In genomic region chr13:20391597-20392452, GRCh38 we compare ENCODE assay signal across 16 cellular contexts.
DNase-seq lines count a peak whose midpoint lies in the region; ATAC-seq, FAIRE-seq and TF ChIP-seq lines count a peak whose summit lies in the region.
"Had no signal": no experiment of that assay in that cellular context is flagged by ENCODE, and none has a peak within 500 bp of the region (broad histone marks: within the 10 kb centered on the region; RNA-seq: fewer than 3 reads in every experiment).

No MANE protein-coding gene starts in this region.

- no peak overlapping the region for H3K23ac ChIP-seq in H1 (ENCODE audit: insufficient read length)
- H3K23ac ChIP-seq in neuronal stem cell (ENCODE audit: low read depth, low read length, poor library complexity) = no peak overlapping the region

- no peak for TF ChIP-seq CTCF in H1 (IDR thresholded peaks at IDR 0.05; ENCODE audit: control extremely low read depth in 1 of 3, insufficient read depth in 1 of 3, low read depth in 1 of 3, low read length in 3 of 3)

- H3K4me3 ChIP-seq in H7 (ENCODE audit: insufficient read depth, low read depth, low read length) (no peak overlapping the region), H1 (ENCODE audit: extremely low read depth in 1 of 4, insufficient read depth in 2 of 4, low read depth in 3 of 4, low read length in 4 of 4) (no peak overlapping the region), neuronal stem cell (ENCODE audit: low read length in 2 of 2) (peak overlapping the region in 1 of 2 donors; percentile 59), aorta (ENCODE audit: low read length in 2 of 2) (no peak overlapping the region)
- H3K4me3 ChIP-seq: SK-N-MC had no signal

- no peaks in the 10 kb centered on the region for H3K36me3 ChIP-seq in H7 (replicated peaks; ENCODE audit: control insufficient read depth, insufficient read depth, low read length)
- no peaks in the 10 kb centered on the region; a peak in 1 of 8 replicates for H3K36me3 ChIP-seq in H1 (ENCODE audit: control insufficient read depth in 2 of 4, insufficient read depth in 4 of 4, low read length in 3 of 4)
- H3K36me3 ChIP-seq in neuronal stem cell (replicated peaks in 1 of 2; ENCODE audit: control insufficient read depth in 2 of 2, insufficient read depth in 2 of 2, low read length in 2 of 2) = no peaks in the 10 kb centered on the region
- no peaks in the 10 kb centered on the region for H3K36me3 ChIP-seq in aorta (ENCODE audit: control insufficient read depth in 1 of 2, insufficient read depth in 2 of 2, low read length in 1 of 2)

- TF ChIP-seq RAD21 in H1 (IDR thresholded peaks at IDR 0.05 in 1 of 2, conservative IDR thresholded peaks at IDR 0.05 in 1 of 2; ENCODE audit: low read depth in 2 of 2, low read length in 2 of 2) = no peak

- H3K4me2 ChIP-seq in H1 (ENCODE audit: insufficient read depth in 1 of 2, low read depth in 2 of 2, low read length in 2 of 2) (no peak overlapping the region), neuronal stem cell (ENCODE audit: insufficient read depth, low read length, poor library complexity, severe bottlenecking) (no peak overlapping the region)

- peaks cover 0 to 21% of the 10 kb centered on the region in 2 experiments for H4K20me1 ChIP-seq in H1 (replicated peaks in 1 of 2; ENCODE audit: control insufficient read depth in 1 of 2, insufficient read depth in 2 of 2, low read length in 2 of 2)

- H3K9me3 ChIP-seq in H1 (ENCODE audit: insufficient read depth in 2 of 2, low read depth in 1 of 2, low read length in 1 of 2) = no peaks in the 10 kb centered on the region; a peak in 1 of 4 replicates
- peaks cover 0 to 16% of the 10 kb centered on the region in 2 donors for H3K9me3 ChIP-seq in neuronal stem cell (replicated peaks in 1 of 2; ENCODE audit: control insufficient read depth in 2 of 2, insufficient read depth in 1 of 2, low read depth in 1 of 2, low read length in 2 of 2)
- no peaks in the 10 kb centered on the region for H3K9me3 ChIP-seq in aorta (ENCODE audit: control insufficient read depth, low read length)

- no peak for TF ChIP-seq EP300 in H1 (IDR thresholded peaks at IDR 0.05; ENCODE audit: borderline replicate concordance in 1 of 2, low read depth in 2 of 2, low read length in 2 of 2)

- WGBS in H1 (ENCODE audit: extremely low coverage in 1 of 2, insufficient coverage in 1 of 2, insufficient read length in 1 of 2, insufficient replicate concordance in 2 of 2, low coverage in 1 of 2, low lambda C conversion rate in 2 of 2, missing lambda C conversion rate in 1 of 2), 2 experiments = 91% methylated on average over 18 of the region's 69 CpGs; no CpG with 5 or more reads in 1 of the 2 experiments
- WGBS in neuronal stem cell (ENCODE audit: extremely low coverage in 2 of 2, insufficient read length in 2 of 2, insufficient replicate concordance in 1 of 2), 2 donors = no CpG with 5 or more reads among the region's 69 CpGs
- WGBS in aorta, 2 donors = 96% methylated on average over 47 to 69 of the region's 69 CpGs

- H2BK12ac ChIP-seq in H1 (ENCODE audit: low read depth, low read length) = peak overlapping the region; percentile 52; the same call in 1 of the 2 replicates
- no peak overlapping the region for H2BK12ac ChIP-seq in neuronal stem cell (ENCODE audit: low read length)

- H3K27me3 ChIP-seq in H7 (ENCODE audit: control insufficient read depth, insufficient read depth, low read length) = no peaks in the 10 kb centered on the region
- H3K27me3 ChIP-seq in H1 (replicated peaks in 1 of 4; ENCODE audit: control insufficient read depth in 3 of 4, extremely low read depth in 1 of 4, insufficient read depth in 3 of 4, low read length in 3 of 4) = no peaks in the 10 kb centered on the region
- peaks cover 0 to 4% (median 0%) of the 10 kb centered on the region in 3 experiments for H3K27me3 ChIP-seq in neuronal stem cell (ENCODE audit: control insufficient read depth in 3 of 3, insufficient read depth in 3 of 3, low read depth in 1 of 3, low read length in 3 of 3)
- H3K27me3 ChIP-seq in aorta (ENCODE audit: control insufficient read depth in 1 of 2, insufficient read depth in 2 of 2, low read length in 1 of 2) = no peaks in the 10 kb centered on the region

- H3K56ac ChIP-seq in H1 (replicated peaks; ENCODE audit: insufficient read length, low read depth, low read length) = peak overlapping the region; percentile 96

- H3K79me2 ChIP-seq in H1 (ENCODE audit: control insufficient read depth in 1 of 2, insufficient read depth in 2 of 2, low read length in 2 of 2) = no peaks in the 10 kb centered on the region

- peaks cover 0 to 3% (median 0%) of the 10 kb centered on the region in 4 experiments; a peak in 1 of 7 replicates for H3K4me1 ChIP-seq in H1 (replicated peaks in 1 of 4; ENCODE audit: control insufficient read depth in 3 of 4, insufficient read depth in 4 of 4, low read length in 3 of 4)
- H3K4me1 ChIP-seq in neuronal stem cell (ENCODE audit: control insufficient read depth in 2 of 2, insufficient read depth in 1 of 2, low read depth in 1 of 2, low read length in 2 of 2) = peaks cover 0 to 3% of the 10 kb centered on the region in 2 donors
- H3K4me1 ChIP-seq in aorta (ENCODE audit: control insufficient read depth in 1 of 2, insufficient read depth in 2 of 2, low read length in 2 of 2) = no peaks in the 10 kb centered on the region

- H4K8ac ChIP-seq in H1 (ENCODE audit: extremely low read depth, insufficient read depth, low read length) (no peak overlapping the region), neuronal stem cell (ENCODE audit: low read depth, low read length) (no peak overlapping the region)

- H2AFZ ChIP-seq in H1 (ENCODE audit: low read length) (no peak overlapping the region), neuronal stem cell (ENCODE audit: low read length) (no peak overlapping the region)

- peaks cover 25% of the 10 kb centered on the region for H3K23me2 ChIP-seq in H1 (ENCODE audit: low read depth, low read length)

- no peak overlapping the region for H2BK120ac ChIP-seq in H1 (replicated peaks; ENCODE audit: low read depth, low read length)
- H2BK120ac ChIP-seq in neuronal stem cell (ENCODE audit: low read depth, low read length) = no peak overlapping the region

- no peak overlapping the region for H2BK5ac ChIP-seq in H1 (ENCODE audit: low read depth, low read length)
- H2BK5ac ChIP-seq in neuronal stem cell (ENCODE audit: low read length) = no peak overlapping the region

- DNase-seq in NCI-H748 (lab: John Stamatoyannopoulos, UW; ENCODE audit: unreplicated experiment) (peak; percentile 48), NCI-H748 treated with DMSO at 0.1 percent for 48 hours (lab: John Stamatoyannopoulos, UW) (no peak), H7 (peak; percentile 73), H1 (ENCODE audit: low read depth in 1 of 2, low spot score in 2 of 2) (peak in 1 of 2 experiments; percentile 53), neuronal stem cell (ENCODE audit: low spot score) (no peak), aorta (no peak), CD1c-positive myeloid dendritic cell (ENCODE audit: extremely low spot score) (no peak)
- DNase-seq: activated CD4-positive, alpha-beta T cell treated with anti-CD3 and anti-CD28 coated beads, Interleukin-2, amount 50 U/mL, for 48 hours; CD4-positive, alpha-beta memory T cell; dermis blood vessel endothelial cell; hippocampal formation; NCI-H2171 had no signal

- no peak overlapping the region for H3K14ac ChIP-seq in H1 (ENCODE audit: insufficient read length)
- peak overlapping the region; percentile 47 for H3K14ac ChIP-seq in neuronal stem cell (ENCODE audit: low read length)

- H2BK20ac ChIP-seq in H1 (ENCODE audit: low read length) = no peak overlapping the region

- H3K4ac ChIP-seq in H1 (replicated peaks; ENCODE audit: insufficient read length, low read depth, low read length) = peak overlapping the region; percentile 80
- H3K4ac ChIP-seq in neuronal stem cell (ENCODE audit: low read length) = no peak overlapping the region

- ATAC-seq in GM21737 (IDR thresholded peaks at IDR 0.05; ENCODE audit: unreplicated experiment) (no peak), aorta (ENCODE audit: low FRiP score) (no peak)
- ATAC-seq: left lobe of liver had no signal

- intact Hi-C loops in aorta (cut with DNase I) = no loop called here

- H3K18ac ChIP-seq in H1 (ENCODE audit: extremely low read depth, low read length) = no peak overlapping the region
- peak overlapping the region; percentile 13 for H3K18ac ChIP-seq in neuronal stem cell (ENCODE audit: low read length)

- H4K5ac ChIP-seq in H1 (ENCODE audit: insufficient read length, low read depth, low read length) = no peak overlapping the region

- no peak for TF ChIP-seq POLR2A in H1 (IDR thresholded peaks at IDR 0.05; ENCODE audit: control extremely low read depth in 1 of 2, low read depth in 2 of 2, low read length in 2 of 2)

- H3K79me1 ChIP-seq in H1 (ENCODE audit: low read depth, low read length) (no peaks in the 10 kb centered on the region), neuronal stem cell (ENCODE audit: low read depth, low read length) (peaks cover 2% of the 10 kb centered on the region)

- no peak for FAIRE-seq in H1 (lab: Jason Lieb, UNC)
- FAIRE-seq: TTC549 had no signal

- H2BK15ac ChIP-seq in H1 (ENCODE audit: low read length) (0 out of 2 replicates have a peak overlapping the region, but pooled peaks have one; percentile 33), neuronal stem cell (ENCODE audit: low read length) (no peak overlapping the region)

- H3K27ac ChIP-seq in H1 (ENCODE audit: low read depth, low read length) (no peak overlapping the region), neuronal stem cell (replicated peaks; ENCODE audit: low read length) (no peak overlapping the region), aorta (ENCODE audit: low read depth in 1 of 2, low read length in 2 of 2) (no peak overlapping the region)
- H3K27ac ChIP-seq: SK-N-MC had no signal

- peak overlapping the region; percentile 51 for H4K91ac ChIP-seq in H1 (replicated peaks; ENCODE audit: insufficient read length, low read length)
- H4K91ac ChIP-seq in neuronal stem cell (ENCODE audit: low read depth, low read length, poor library complexity) = no peak overlapping the region

- H2AK5ac ChIP-seq in H1 (ENCODE audit: low read depth, low read length) = peak overlapping the region; percentile 41; the same call in 1 of the 2 replicates
- H2AK5ac ChIP-seq in neuronal stem cell (ENCODE audit: low read depth, low read length) = no peak overlapping the region

- CTCF ChIA-PET in H1 (lab: Charles Lee; ENCODE audit: partially characterized antibody) = no interaction called here

- POLR2A ChIA-PET in H1 (lab: Charles Lee; ENCODE audit: partially characterized antibody) = interaction anchor here (0.5 kb wide), 1 partner anchor 141 kb away, joined by 3 read pairs; no protein-coding TSS in a partner anchor

- H3K9ac ChIP-seq in H1 (replicated peaks in 1 of 4; ENCODE audit: extremely low read depth in 1 of 4, low read depth in 3 of 4, low read length in 3 of 4) = no peak overlapping the region
- H3K9ac ChIP-seq in neuronal stem cell (ENCODE audit: low read depth, low read length, poor library complexity) = no peak overlapping the region

TF ChIP-seq in H1, 55 proteins besides CTCF, POLR2A, EP300 and RAD21 (continues in another document):
- TF ChIP-seq CBX5 (IDR thresholded peaks at IDR 0.05; ENCODE audit: low read depth, low read length) (no peak), SP1 (IDR thresholded peaks at IDR 0.05; ENCODE audit: low read depth, low read length) (no peak), BRCA1 (IDR thresholded peaks at IDR 0.05; ENCODE audit: low read depth, low read length) (no peak), CBX8 (IDR thresholded peaks at IDR 0.05; ENCODE audit: borderline replicate concordance, low read depth, low read length) (no peak), RBBP5 (IDR thresholded peaks at IDR 0.05; ENCODE audit: borderline replicate concordance, low read depth, low read length) (no peak)

Comparison
In these comparisons a context has a peak if more than half of its experiments do, and no peak if none do; other contexts are left out.
1. DNase-seq: peak in NCI-H748 (single experiment) and H7 (single experiment); none in NCI-H748 treated with DMSO at 0.1 percent for 48 hours (single experiment), neuronal stem cell (single experiment), aorta (0 of 2) and CD1c-positive myeloid dendritic cell (single experiment).